In genomic region chr2:158841839-158842238, GRCh38 we compare ENCODE assay signal across 18 cellular contexts. TPM values are rescaled to one million over a fixed set of nuclear protein-coding genes. Genes with fewer than 3 reads are reported as not detected.
DNase-seq lines count a peak whose midpoint lies in the region; ATAC-seq, FAIRE-seq and TF ChIP-seq lines count a peak whose summit lies in the region.
"Had no signal": no experiment of that assay in that cellular context is flagged by ENCODE, and none has a peak within 500 bp of the region (broad histone marks: within the 10 kb centered on the region; RNA-seq: fewer than 3 reads in every experiment).

No MANE protein-coding gene starts in this region.

- no peak for TF ChIP-seq POLR2A in endothelial cell of umbilical vein (IDR thresholded peaks at IDR 0.05; ENCODE audit: low read depth, low read length)

- H3K9me3 Mint-ChIP-seq in natural killer cell: no peaks in the 10 kb centered on the region
- H3K9me3 Mint-ChIP-seq: T-helper 2 cell treated with Interferon-gamma antibody and Interleukin-4, amounts not matched to agents 5 μg/mL and 100 μg/mL, for 36 hours had no signal

- no peak overlapping the region for H3K4me3 Mint-ChIP-seq in natural killer cell
- H3K4me3 Mint-ChIP-seq: naive B cell; T-helper 2 cell treated with Interferon-gamma antibody and Interleukin-4, amounts not matched to agents 5 μg/mL and 100 μg/mL, for 36 hours had no signal

- H3K4me2 ChIP-seq in GM23248 (ENCODE audit: unreplicated experiment): peak overlapping the region; percentile 16
- no peak overlapping the region for H3K4me2 ChIP-seq in endothelial cell of umbilical vein (ENCODE audit: insufficient read depth, low read length)
- H3K4me2 ChIP-seq: BLaER1 treated with 17β-estradiol and CSF1 and Interleukin-3, amounts not matched to agents 10 nM and 100 nM had no signal

- no peak overlapping the region for H2AFZ ChIP-seq in GM23248
- no peak overlapping the region for H2AFZ ChIP-seq in endothelial cell of umbilical vein (ENCODE audit: low read depth, low read length)

- H3K9me1 ChIP-seq in endothelial cell of umbilical vein (replicated peaks; ENCODE audit: control insufficient read depth, extremely low read depth, insufficient read depth, low read length): no peaks in the 10 kb centered on the region

- H3K27ac Mint-ChIP-seq in natural killer cell: no peak overlapping the region
- H3K27ac Mint-ChIP-seq: naive B cell; T-helper 2 cell treated with Interferon-gamma antibody and Interleukin-4, amounts not matched to agents 5 μg/mL and 100 μg/mL, for 36 hours had no signal

- H3F3A ChIP-seq in GM23248 (ENCODE audit: insufficient read depth): peaks cover 5% of the 10 kb centered on the region; the same call in 1 of the 2 replicates

- H3K4me3 ChIP-seq in GM23248 (no peak overlapping the region), endothelial cell of umbilical vein (replicated peaks in 1 of 3; ENCODE audit: insufficient read depth in 1 of 3, low read depth in 1 of 3, low read length in 3 of 3) (no peak overlapping the region), thoracic aorta (no peak overlapping the region)
- H3K4me3 ChIP-seq: BLaER1 treated with 17β-estradiol and CSF1 and Interleukin-3, amounts not matched to agents 10 nM and 100 nM; upper lobe of left lung had no signal

- in situ Hi-C loops in GM23248 (cut with MboI): no loop called here

- dilution Hi-C loops in endothelial cell of umbilical vein (cut with MboI; ENCODE audit: extremely low pct_ligation_motif_present, low sequenced_read_pairs): no loop called here

- H3K4me1 ChIP-seq in GM23248 (ENCODE audit: insufficient read depth) (peaks cover 21% of the 10 kb centered on the region), endothelial cell of umbilical vein (ENCODE audit: control insufficient read depth, extremely low read depth, insufficient read depth, low read length) (peaks cover 8% of the 10 kb centered on the region), thoracic aorta (ENCODE audit: control insufficient read depth in 1 of 2, low read depth in 2 of 2) (peaks cover 17 to 52% of the 10 kb centered on the region in 2 donors)
- H3K4me1 ChIP-seq: BLaER1 treated with 17β-estradiol and CSF1 and Interleukin-3, amounts not matched to agents 10 nM and 100 nM; upper lobe of left lung had no signal

- H3K9ac ChIP-seq in GM23248 (no peak overlapping the region), endothelial cell of umbilical vein (replicated peaks; ENCODE audit: extremely low read depth, insufficient read depth, low read length) (no peak overlapping the region)
- H3K9ac ChIP-seq: BLaER1 treated with 17β-estradiol and CSF1 and Interleukin-3, amounts not matched to agents 10 nM and 100 nM had no signal

- FAIRE-seq in endothelial cell of umbilical vein (lab: Jason Lieb, UNC): no peak
- FAIRE-seq: bronchial epithelial cell, keratinocyte had no signal

- H3K27ac ChIP-seq in GM23248 (0 out of 2 replicates have a peak overlapping the region, but pooled peaks have one; percentile 3), endothelial cell of umbilical vein (ENCODE audit: insufficient read depth, low read depth, low read length) (no peak overlapping the region), thoracic aorta (peak overlapping the region; percentile 67 to 69)
- H3K27ac ChIP-seq: BLaER1 treated with 17β-estradiol and CSF1 and Interleukin-3, amounts not matched to agents 10 nM and 100 nM; upper lobe of left lung had no signal

- CTCF ChIA-PET in endothelial cell of umbilical vein (lab: Charles Lee): interaction anchor here (1.0 kb wide), 1 partner anchor 817 kb away, joined by 4 read pairs; no protein-coding TSS in a partner anchor

- POLR2A ChIA-PET in endothelial cell of umbilical vein (lab: Charles Lee): interaction anchor here (0.6 kb wide), 1 partner anchor 1141 kb away, joined by 4 read pairs; no protein-coding TSS in a partner anchor

- H3K79me2 ChIP-seq in GM23248 (ENCODE audit: insufficient read depth) (no peaks in the 10 kb centered on the region), endothelial cell of umbilical vein (ENCODE audit: control insufficient read depth, insufficient read depth, low read length) (no peaks in the 10 kb centered on the region)

- no peaks in the 10 kb centered on the region for H3K27me3 Mint-ChIP-seq in natural killer cell (ENCODE audit: low read depth in 2 of 2)

- no TSS peak for BruUV-seq in endothelial cell of umbilical vein (replicated peaks; lab: Mats Ljungman, UMichigan)

- H3K36me3 ChIP-seq in GM23248 (ENCODE audit: low read depth) (no peaks in the 10 kb centered on the region), endothelial cell of umbilical vein (ENCODE audit: control insufficient read depth in 2 of 2, extremely low read depth in 1 of 2, insufficient read depth in 2 of 2, low read length in 2 of 2) (no peaks in the 10 kb centered on the region), thoracic aorta (no peaks in the 10 kb centered on the region)
- H3K36me3 ChIP-seq: BLaER1 treated with 17β-estradiol and CSF1 and Interleukin-3, amounts not matched to agents 10 nM and 100 nM; upper lobe of left lung had no signal

- DNase-seq in GM23248 (peak; percentile 68), endothelial cell of umbilical vein (ENCODE audit: low read depth, low spot score) (peak; percentile 74), kidney glomerular epithelial cell (lab: John Stamatoyannopoulos, UW) (peak; percentile 61), thoracic aorta (ENCODE audit: low spot score) (no peak), natural killer cell (no peak)
- DNase-seq: activated CD8-positive, alpha-beta memory T cell treated with anti-CD3 and anti-CD28 coated beads, Interleukin-2, amount 50 U/mL, for 48 hours; activated naive CD4-positive, alpha-beta T cell treated with Interleukin-2 at 50 U/mL for 16 hours; DND-41; naive B cell; NCI-H1048; stimulated activated CD4-positive, alpha-beta T cell treated with anti-CD3 and anti-CD28 coated beads, Interleukin-2, amount 100 ng/mL, for 48 hours; upper lobe of left lung had no signal

- intact Hi-C loops in endothelial cell of umbilical vein (cut with micrococcal nuclease): no loop called here
- intact Hi-C loops in natural killer cell (cut with micrococcal nuclease): no loop called here

- TF ChIP-seq CTCF in endothelial cell of umbilical vein (IDR thresholded peaks at IDR 0.05; ENCODE audit: extremely low read depth in 1 of 2, insufficient read depth in 1 of 2, low read depth in 1 of 2, low read length in 2 of 2) (no peak), thoracic aorta (IDR thresholded peaks at IDR 0.05) (no peak), natural killer cell (IDR thresholded peaks at IDR 0.05) (no peak)

- ATAC-seq in thoracic aorta (ENCODE audit: insufficient number of reproducible peaks, low FRiP score, low read depth) (peak; percentile 74), natural killer cell (no peak), GM18511 (IDR thresholded peaks at IDR 0.05; ENCODE audit: unreplicated experiment) (no peak), GM19463 (IDR thresholded peaks at IDR 0.05; ENCODE audit: unreplicated experiment) (no peak)

- H3K9me3 ChIP-seq in GM23248 (ENCODE audit: low read depth) (no peaks in the 10 kb centered on the region), endothelial cell of umbilical vein (replicated peaks; ENCODE audit: control insufficient read depth, insufficient read depth, low read length) (no peaks in the 10 kb centered on the region), thoracic aorta (no peaks in the 10 kb centered on the region)
- H3K9me3 ChIP-seq: BLaER1 treated with 17β-estradiol and CSF1 and Interleukin-3, amounts not matched to agents 10 nM and 100 nM; upper lobe of left lung had no signal

- H3K9me2 ChIP-seq in GM23248 (ENCODE audit: insufficient read depth): no peaks in the 10 kb centered on the region

- H3K36me3 Mint-ChIP-seq in natural killer cell: no peaks in the 10 kb centered on the region
- H3K36me3 Mint-ChIP-seq: naive B cell had no signal

- H4K20me1 ChIP-seq in GM23248 (ENCODE audit: insufficient read depth): no peaks in the 10 kb centered on the region
- H4K20me1 ChIP-seq in endothelial cell of umbilical vein (replicated peaks; ENCODE audit: control insufficient read depth, extremely low read depth, insufficient read depth, low read length): no peaks in the 10 kb centered on the region
- H4K20me1 ChIP-seq: BLaER1 treated with 17β-estradiol and CSF1 and Interleukin-3, amounts not matched to agents 10 nM and 100 nM had no signal

- no peaks in the 10 kb centered on the region for H3K27me3 ChIP-seq in GM23248 (replicated peaks; ENCODE audit: insufficient read depth)
- H3K27me3 ChIP-seq in endothelial cell of umbilical vein (ENCODE audit: control insufficient read depth in 2 of 2, insufficient read depth in 2 of 2, low read length in 2 of 2): peaks cover 3 to 11% of the 10 kb centered on the region in 2 experiments
- no peaks in the 10 kb centered on the region for H3K27me3 ChIP-seq in thoracic aorta (replicated peaks; ENCODE audit: insufficient read depth)
- H3K27me3 ChIP-seq: BLaER1 treated with 17β-estradiol and CSF1 and Interleukin-3, amounts not matched to agents 10 nM and 100 nM; upper lobe of left lung had no signal

- no peaks in the 10 kb centered on the region for H3K4me1 Mint-ChIP-seq in natural killer cell
- H3K4me1 Mint-ChIP-seq: naive B cell had no signal

TF ChIP-seq in endothelial cell of umbilical vein, 7 proteins besides CTCF, POLR2A, EP300 and RAD21 (continues in another document):
- TF ChIP-seq MAX (IDR thresholded peaks at IDR 0.05; ENCODE audit: insufficient read depth, insufficient read length) (no peak), GATA2 (IDR thresholded peaks at IDR 0.05; ENCODE audit: insufficient read depth, insufficient read length, low read depth, low read length) (no peak), MYC (IDR thresholded peaks at IDR 0.05; ENCODE audit: low read depth, low read length) (no peak), POLR2AphosphoS5 (IDR thresholded peaks at IDR 0.05; ENCODE audit: insufficient read depth, low read depth, low read length) (no peak), EZH2 (IDR thresholded peaks at IDR 0.05; ENCODE audit: borderline replicate concordance, low read depth, low read length, severe bottlenecking) (no peak), JUN (IDR thresholded peaks at IDR 0.05; ENCODE audit: borderline replicate concordance, insufficient read depth, insufficient read length, low read depth) (no peak)

RNA-seq across cellular contexts. Expression of gene DAPL1, which starts 46.7 kb away (rescaled TPM):
- not detected in 2 replicates for total RNA-seq in GM23248 (2014; rRNA removed; shearing (Covaris generic))
- not detected in 2 replicates for polyA plus RNA-seq in GM23248 (2016; fragmentation: Nextera tagmentation; extraction: Ambion mirVana)
- not detected in 2 replicates for total RNA-seq in endothelial cell of umbilical vein
- polyA plus RNA-seq in endothelial cell of umbilical vein: not detected in 2 replicates
- polyA plus RNA-seq in endothelial cell of umbilical vein (2011; cell fraction: cytosol; rRNA removed): not detected in 2 replicates
- not detected in 2 replicates for polyA plus RNA-seq in endothelial cell of umbilical vein (2011; cell fraction: nucleus; rRNA removed)
- not detected in 2 replicates for polyA plus RNA-seq in endothelial cell of umbilical vein (2012)
- not detected in 2 replicates for polyA minus RNA-seq in endothelial cell of umbilical vein
- not detected for polyA minus RNA-seq in endothelial cell of umbilical vein (2011; cell fraction: cytosol; rRNA and poly(A)+ RNA removed)
- not detected in 2 replicates for polyA minus RNA-seq in endothelial cell of umbilical vein (2011; cell fraction: nucleus; rRNA and poly(A)+ RNA removed)
- not detected for total RNA-seq in thoracic aorta
- total RNA-seq in natural killer cell: not detected
- total RNA-seq: bronchial epithelial cell had no signal

Comparison
In these comparisons a context has a peak if more than half of its experiments do, and no peak if none do; other contexts are left out.
1. DNase-seq: peak in GM23248 (single experiment), endothelial cell of umbilical vein (single experiment) and kidney glomerular epithelial cell (single experiment); none in thoracic aorta (single experiment) and natural killer cell (single experiment).